Comparison of ENCODE assay signal across 17 cellular contexts in the genomic region with DNA sequence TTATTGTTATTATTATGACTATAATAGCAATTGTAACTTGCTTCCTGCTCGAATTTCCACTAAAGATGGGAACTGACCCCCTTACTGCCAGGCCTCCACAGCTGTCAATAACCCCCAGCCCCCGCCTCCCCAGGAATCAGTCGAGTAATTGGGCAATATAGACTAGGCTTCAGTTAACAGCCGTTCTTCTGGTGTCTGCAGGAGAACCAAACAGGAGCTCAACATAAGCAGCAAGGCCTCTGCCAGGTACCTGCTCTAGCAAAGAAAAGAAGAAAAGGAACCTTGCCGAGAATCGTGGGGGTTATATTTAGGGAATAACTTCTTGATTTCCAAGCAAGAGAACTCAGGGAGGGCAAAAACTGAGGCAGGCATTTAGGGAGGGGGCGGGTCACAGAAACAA. TPM values are rescaled to one million over a fixed set of nuclear protein-coding genes. Genes with fewer than 3 reads are reported as not detected.
A peak's percentile ranks its signal among the peaks of the same experiment; 100 is the strongest.
DNase-seq lines count a peak whose midpoint lies in the region; ATAC-seq and TF ChIP-seq lines count a peak whose summit lies in the region.
"Had no signal": no experiment of that assay in that cellular context is flagged by ENCODE, and none has a peak within 500 bp of the region (broad histone marks: within the 10 kb centered on the region; RNA-seq: fewer than 3 reads in every experiment).

No MANE protein-coding gene starts in this region.

- H3K36me3 Mint-ChIP-seq in endodermal cell (ENCODE audit: low read depth) (no peaks in the 10 kb centered on the region), mesothelial cell of epicardium (peaks cover 2% of the 10 kb centered on the region)

- peaks cover 100% of the 10 kb centered on the region for H3K27me3 ChIP-seq in endodermal cell (ENCODE audit: control insufficient read depth, insufficient read depth, low read length, poor library complexity, severe bottlenecking)

- H3K4me1 Mint-ChIP-seq in endodermal cell (peaks cover 11% of the 10 kb centered on the region), mesothelial cell of epicardium (peaks cover 56% of the 10 kb centered on the region)

- H3K9me3 Mint-ChIP-seq in endodermal cell (no peaks in the 10 kb centered on the region), mesothelial cell of epicardium (no peaks in the 10 kb centered on the region)
- H3K9me3 Mint-ChIP-seq: CD4-positive, alpha-beta T cell had no signal

- H3K27ac Mint-ChIP-seq in endodermal cell (no peak overlapping the region), mesothelial cell of epicardium (peak overlapping the region; percentile 68)
- H3K27ac Mint-ChIP-seq: CD4-positive, alpha-beta T cell had no signal

- H3K9me3 ChIP-seq in endodermal cell (ENCODE audit: control insufficient read depth, low read length): no peaks in the 10 kb centered on the region
- H3K9me3 ChIP-seq: Caco-2 had no signal

- 12 to 27% methylated on average over 4 to 7 of the region's 7 CpGs for WGBS in endodermal cell (ENCODE audit: insufficient coverage in 1 of 2, insufficient read length in 1 of 2), 2 experiments

- no peaks in the 10 kb centered on the region for H3K4me1 ChIP-seq in endodermal cell (ENCODE audit: control insufficient read depth, insufficient read depth, low read length)
- H3K4me1 ChIP-seq: Caco-2 had no signal

- no peak overlapping the region for H3K9ac ChIP-seq in endodermal cell (ENCODE audit: extremely low read depth, low read length, poor library complexity, severe bottlenecking)
- H3K9ac ChIP-seq: GM23248 had no signal

- no peak overlapping the region for H3K27ac ChIP-seq in endodermal cell (ENCODE audit: low read depth, low read length)
- H3K27ac ChIP-seq: C4-2B, GM23248 had no signal

- no peak for TF ChIP-seq POLR2A in NB4 (IDR thresholded peaks at IDR 0.05; ENCODE audit: extremely low read depth, insufficient read length)

- ATAC-seq in GM21723 (IDR thresholded peaks at IDR 0.05; ENCODE audit: unreplicated experiment) (no peak), GM19455 (IDR thresholded peaks at IDR 0.05; ENCODE audit: unreplicated experiment) (no peak), HG02981 (IDR thresholded peaks at IDR 0.05; ENCODE audit: unreplicated experiment) (no peak)

- no peak overlapping the region for H3K4me3 Mint-ChIP-seq in endodermal cell
- no peak overlapping the region for H3K4me3 Mint-ChIP-seq in mesothelial cell of epicardium
- H3K4me3 Mint-ChIP-seq: CD4-positive, alpha-beta T cell had no signal

- H3K27me3 Mint-ChIP-seq in endodermal cell (ENCODE audit: insufficient read depth) (peaks cover 99% of the 10 kb centered on the region), mesothelial cell of epicardium (ENCODE audit: low read depth) (no peaks in the 10 kb centered on the region)

- no peak overlapping the region for H3K4me3 ChIP-seq in NB4 (ENCODE audit: low read depth, low read length)
- no peak overlapping the region for H3K4me3 ChIP-seq in endodermal cell (ENCODE audit: low read length)
- H3K4me3 ChIP-seq: GM23248 had no signal

- TF ChIP-seq CTCF in NB4 (IDR thresholded peaks at IDR 0.05; ENCODE audit: low read depth, low read length) (no peak), endodermal cell (conservative IDR thresholded peaks at IDR 0.05) (no peak), mesothelial cell of epicardium (IDR thresholded peaks at IDR 0.05; ENCODE audit: unreplicated experiment) (no peak)

- no peaks in the 10 kb centered on the region for H3K36me3 ChIP-seq in endodermal cell (ENCODE audit: control insufficient read depth, insufficient read depth, low read length)

- peak; percentile 32 for DNase-seq in NB4 (ENCODE audit: low read depth)
- peak; percentile 70 for DNase-seq in endodermal cell
- no peak for DNase-seq in mesothelial cell of epicardium (ENCODE audit: low spot score in 2 of 2, unreplicated experiment in 2 of 2)
- DNase-seq in D341Med (ENCODE audit: low spot score): no peak
- DNase-seq: ACHN; Caco-2; CD4-positive, alpha-beta T cell; DMS153; DMS79; GDM1; GM23248 had no signal

RNA-seq across cellular contexts. Expression of a gene that starts 21.8 kb away (rescaled TPM):
- not detected for total RNA-seq in endodermal cell
- 13.4 TPM for polyA plus RNA-seq in endodermal cell (2013, experiment 1 of 2)
- 10.3 TPM for polyA plus RNA-seq in endodermal cell (2013, experiment 2 of 2)
- total RNA-seq in mesothelial cell of epicardium: 67.4 to 73.6 TPM (median 69.4 TPM) in 3 replicates
- total RNA-seq: CD4-positive, alpha-beta T cell; H7 had no signal

RNA-seq across cellular contexts. Expression of a gene that starts 42.6 kb away (rescaled TPM):
- total RNA-seq in endodermal cell: not detected
- 0.82 TPM for polyA plus RNA-seq in endodermal cell (2013, experiment 1 of 2)
- polyA plus RNA-seq in endodermal cell (2013, experiment 2 of 2): 1.7 TPM
- total RNA-seq in mesothelial cell of epicardium: 28.7 to 33.8 TPM (median 29.3 TPM) in 3 replicates
- total RNA-seq: CD4-positive, alpha-beta T cell; H7 had no signal
- polyA plus RNA-seq: BJ had no signal

RNA-seq across cellular contexts. Expression of a gene that starts 47.2 kb away (rescaled TPM):
- total RNA-seq in endodermal cell (not detected), mesothelial cell of epicardium (15.5 to 17.4 TPM (median 16.3 TPM) in 3 replicates)
- 16.8 TPM for polyA plus RNA-seq in endodermal cell (2013, experiment 1 of 2)
- 10.0 TPM for polyA plus RNA-seq in endodermal cell (2013, experiment 2 of 2)
- total RNA-seq: CD4-positive, alpha-beta T cell; H7 had no signal

Comparison
In these comparisons a context has a peak if more than half of its experiments do, and no peak if none do; other contexts are left out.
1. DNase-seq: peak in NB4 (single experiment) and endodermal cell (single experiment); none in mesothelial cell of epicardium (0 of 2) and D341Med (single experiment).
2. RNA of a gene that starts 21.8 kb away (total RNA-seq): 67.4 to 73.6 TPM in mesothelial cell of epicardium; not detected in endodermal cell; every median in the first group is over 10 times any median in the second.
3. RNA of a gene that starts 42.6 kb away (total RNA-seq): 28.7 to 33.8 TPM in mesothelial cell of epicardium; not detected in endodermal cell; every median in the first group is over 10 times any median in the second.
4. RNA of a gene that starts 47.2 kb away (total RNA-seq): 15.5 to 17.4 TPM in mesothelial cell of epicardium; not detected in endodermal cell; every median in the first group is over 10 times any median in the second.